In genomic region chr10:67884313-67884841, GRCh38 we compare ENCODE assay signal across 7 cellular contexts. TPM values are rescaled to one million over a fixed set of nuclear protein-coding genes. Genes with fewer than 3 reads are reported as not detected.
A peak's percentile ranks its signal among the peaks of the same experiment; 100 is the strongest.
DNase-seq lines count a peak whose midpoint lies in the region; ATAC-seq and TF ChIP-seq lines count a peak whose summit lies in the region.

Gene SIRT1 (plus strand): TSS chr10:67884656. CDS start chr10:67884722, 66 bp downstream.

- peaks cover 29% of the 10 kb centered on the region for H4K20me1 ChIP-seq in hepatocyte (ENCODE audit: insufficient read depth, poor library complexity, severe bottlenecking)

- DNase-seq in NCI-H2029 treated with DMSO at 0.1 percent for 48 hours (lab: John Stamatoyannopoulos, UW) (peak; percentile 38), T1000 (lab: John Stamatoyannopoulos, UW) (peak; percentile 92), astrocyte of the hippocampus (ENCODE audit: low read depth, low spot score) (peak; percentile 97), hepatocyte (ENCODE audit: low spot score) (peak; percentile 99), retina (peak; percentile 93)

- peak within 1 kb of the TSS; percentile 87 for H2AFZ ChIP-seq in hepatocyte

- WGBS in hepatocyte (ENCODE audit: low lambda C conversion rate, missing lambda C conversion rate): under 1% methylated on average over 43 of the region's 62 CpGs

- H3K27me3 ChIP-seq in hepatocyte: no peaks in the 10 kb centered on the region

- H3K9me3 ChIP-seq in hepatocyte (ENCODE audit: low read depth): no peaks in the 10 kb centered on the region

- peak; percentile 83 for ATAC-seq in GM18517 (IDR thresholded peaks at IDR 0.05; ENCODE audit: unreplicated experiment)
- peak; percentile 83 for ATAC-seq in HG03025 (IDR thresholded peaks at IDR 0.05; ENCODE audit: low FRiP score, unreplicated experiment)

- H3K9me2 ChIP-seq in hepatocyte (replicated peaks; ENCODE audit: insufficient read depth): no peaks in the 10 kb centered on the region

- no peak for TF ChIP-seq CTCF in hepatocyte (IDR thresholded peaks at IDR 0.05; ENCODE audit: poor library complexity)

- H3K36me3 ChIP-seq in hepatocyte (replicated peaks; ENCODE audit: insufficient read depth, low read depth): no peaks in the 10 kb centered on the region

- no peaks in the 10 kb centered on the region for H3K4me1 ChIP-seq in hepatocyte (ENCODE audit: insufficient read depth)

- H3K4me3 ChIP-seq in hepatocyte: peak within 1 kb of the TSS; percentile 95

- peaks cover 41% of the 10 kb centered on the region for H3K79me2 ChIP-seq in hepatocyte

- peak within 1 kb of the TSS; percentile 90 for H3K4me2 ChIP-seq in hepatocyte

- H3K27ac ChIP-seq in hepatocyte: peak within 1 kb of the TSS; percentile 93

RNA-seq across cellular contexts. Expression of gene SIRT1, which starts in this region (rescaled TPM):
- total RNA-seq in hepatocyte: 21.2 and 24.3 TPM in 2 replicates
- 7.8 and 14.7 TPM in 2 replicates for polyA plus RNA-seq in hepatocyte

Comparison
In these comparisons a context has a peak if more than half of its experiments do, and no peak if none do; other contexts are left out.
1. Peak in every context shown above with its lines: DNase-seq, ATAC-seq, H3K4me3 ChIP-seq and H3K27ac ChIP-seq.
2. DNase-seq: peak in every context shown above with its lines; median percentile 99 in hepatocyte; 97 in astrocyte of the hippocampus; 93 in retina; 92 in T1000; 38 in NCI-H2029 treated with DMSO at 0.1 percent for 48 hours.